Comparison of ENCODE assay signal across 13 cellular contexts in the genomic region with DNA sequence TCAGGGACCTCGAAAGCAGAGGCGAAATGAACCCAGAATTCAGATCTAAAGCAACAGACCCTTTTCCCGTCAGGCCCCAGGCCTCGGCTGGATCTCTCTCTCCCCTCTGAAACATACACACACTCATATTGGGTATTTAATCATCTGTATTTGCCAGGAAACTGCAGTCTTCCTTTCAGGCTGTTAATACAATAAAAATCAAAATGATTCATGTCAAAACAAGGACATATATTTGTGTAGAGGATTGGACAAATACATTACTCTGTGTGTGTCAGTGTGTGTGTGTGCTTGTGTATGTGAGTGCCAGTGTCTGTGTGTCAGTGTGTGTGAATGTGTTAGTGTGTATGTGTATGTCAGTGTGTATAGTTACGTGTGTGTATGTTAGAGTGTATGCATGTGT.
"Had no signal": no experiment of that assay in that cellular context is flagged by ENCODE, and none has a peak within 500 bp of the region (broad histone marks: within the 10 kb centered on the region; RNA-seq: fewer than 3 reads in every experiment).

No MANE protein-coding gene starts in this region.

- H3K27me3 ChIP-seq: brain microvascular endothelial cell, spleen had no signal

- DNase-seq: activated CD4-positive, alpha-beta T cell treated with anti-CD3 and anti-CD28 coated beads, Interleukin-2, amount 10 ng/mL, durations not matched to agents 7 days and 5 days; activated CD8-positive, alpha-beta memory T cell treated with anti-CD3 and anti-CD28 coated beads for 24 hours; activated naive CD8-positive, alpha-beta T cell treated with anti-CD3 and anti-CD28 coated beads for 36 hours; amygdala; brain microvascular endothelial cell; cortex of kidney; effector memory CD8-positive, alpha-beta T cell; nucleus accumbens; spleen; SW 1271 had no signal

- H3K27ac ChIP-seq: brain microvascular endothelial cell, epithelial cell of prostate had no signal

- H3K36me3 ChIP-seq: brain microvascular endothelial cell, spleen had no signal

- ATAC-seq: effector memory CD8-positive, alpha-beta T cell; left lobe of liver; sciatic nerve had no signal

- H3K4me3 ChIP-seq: spleen had no signal

- H3K4me1 ChIP-seq: spleen had no signal

- H3K9me3 ChIP-seq: spleen had no signal
